ENCODE assay signal across 13 cellular contexts in the genomic region with DNA sequence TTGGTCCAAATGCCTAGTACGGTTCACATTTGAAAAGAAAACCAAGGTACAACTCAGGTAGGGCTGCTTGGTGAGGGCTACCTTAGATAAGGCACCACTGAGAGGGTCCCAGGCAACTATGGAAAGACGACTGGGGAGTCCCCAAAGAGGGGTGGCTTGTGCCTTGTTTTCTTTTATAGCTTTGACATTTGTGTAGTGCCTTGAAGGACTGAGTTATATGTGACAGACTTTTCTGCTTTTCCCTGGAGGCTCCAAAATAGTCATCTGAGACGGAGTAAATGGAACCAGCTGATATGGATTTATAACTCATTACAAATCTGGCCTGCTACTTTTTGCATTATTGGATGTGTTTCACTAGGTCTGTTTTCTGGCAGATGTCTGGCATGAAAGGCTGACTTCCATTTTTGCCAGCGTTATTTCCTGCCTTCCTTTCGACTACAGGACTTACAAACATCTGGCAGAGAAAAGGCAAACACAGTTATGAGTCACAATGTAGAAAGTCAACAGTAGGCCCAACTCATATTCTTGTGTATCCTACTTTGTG.
A peak's percentile ranks its signal among the peaks of the same experiment; 100 is the strongest.
DNase-seq lines count a peak whose midpoint lies in the region; ATAC-seq lines count a peak whose summit lies in the region.
"Had no signal": no experiment of that assay in that cellular context is flagged by ENCODE, and none has a peak within 500 bp of the region (broad histone marks: within the 10 kb centered on the region; RNA-seq: fewer than 3 reads in every experiment).

No MANE protein-coding gene starts in this region.

- no peaks in the 10 kb centered on the region for H3K4me1 Mint-ChIP-seq in stimulated activated naive CD8-positive, alpha-beta T cell treated with anti-CD3 and anti-CD28 coated beads, Interleukin-15, amount 100 ng/mL, for 72 hours
- H3K4me1 Mint-ChIP-seq: naive B cell had no signal

- ATAC-seq in stimulated activated naive CD8-positive, alpha-beta T cell treated with anti-CD3 and anti-CD28 coated beads, Interleukin-15, amount 100 ng/mL, for 72 hours: no peak
- no peak for ATAC-seq in GM18907 (IDR thresholded peaks at IDR 0.05; ENCODE audit: unreplicated experiment)
- ATAC-seq in GM21786 (IDR thresholded peaks at IDR 0.05; ENCODE audit: unreplicated experiment): no peak

- no peak overlapping the region for H3K27ac Mint-ChIP-seq in stimulated activated naive CD8-positive, alpha-beta T cell treated with anti-CD3 and anti-CD28 coated beads, Interleukin-15, amount 100 ng/mL, for 72 hours

- peaks cover 16% of the 10 kb centered on the region for H3K27me3 Mint-ChIP-seq in stimulated activated naive CD8-positive, alpha-beta T cell treated with anti-CD3 and anti-CD28 coated beads, Interleukin-15, amount 100 ng/mL, for 72 hours

- DNase-seq in EH (ENCODE audit: low read depth) (peak; percentile 24), NCI-H2029 (lab: John Stamatoyannopoulos, UW) (peak; percentile 8), dedifferentiated amniotic fluid mesenchymal stem cell (ENCODE audit: extremely low spot score) (peak; percentile 56), mucosa of gallbladder (ENCODE audit: low spot score) (peak; percentile 13)
- DNase-seq in stimulated activated naive CD8-positive, alpha-beta T cell treated with anti-CD3 and anti-CD28 coated beads, Interleukin-15, amount 100 ng/mL, for 72 hours: no peak
- DNase-seq: activated CD8-positive, alpha-beta memory T cell treated with anti-CD3 and anti-CD28 coated beads for 24 hours; DMS79; effector CD8-positive, alpha-beta T cell; naive B cell; NCI-H1436; T1000 had no signal

- H3K4me3 Mint-ChIP-seq in stimulated activated naive CD8-positive, alpha-beta T cell treated with anti-CD3 and anti-CD28 coated beads, Interleukin-15, amount 100 ng/mL, for 72 hours: no peak overlapping the region
- H3K4me3 Mint-ChIP-seq: naive B cell had no signal

- peaks cover 5 to 8% of the 10 kb centered on the region in 2 donors for H3K9me3 Mint-ChIP-seq in stimulated activated naive CD8-positive, alpha-beta T cell treated with anti-CD3 and anti-CD28 coated beads, Interleukin-15, amount 100 ng/mL, for 72 hours

Comparison
In these comparisons a context has a peak if more than half of its experiments do, and no peak if none do; other contexts are left out.
1. DNase-seq: peak in EH (single experiment), NCI-H2029 (single experiment), dedifferentiated amniotic fluid mesenchymal stem cell (single experiment) and mucosa of gallbladder (single experiment); none in stimulated activated naive CD8-positive, alpha-beta T cell treated with anti-CD3 and anti-CD28 coated beads, Interleukin-15, amount 100 ng/mL, for 72 hours (0 of 2).